In the genomic region with DNA sequence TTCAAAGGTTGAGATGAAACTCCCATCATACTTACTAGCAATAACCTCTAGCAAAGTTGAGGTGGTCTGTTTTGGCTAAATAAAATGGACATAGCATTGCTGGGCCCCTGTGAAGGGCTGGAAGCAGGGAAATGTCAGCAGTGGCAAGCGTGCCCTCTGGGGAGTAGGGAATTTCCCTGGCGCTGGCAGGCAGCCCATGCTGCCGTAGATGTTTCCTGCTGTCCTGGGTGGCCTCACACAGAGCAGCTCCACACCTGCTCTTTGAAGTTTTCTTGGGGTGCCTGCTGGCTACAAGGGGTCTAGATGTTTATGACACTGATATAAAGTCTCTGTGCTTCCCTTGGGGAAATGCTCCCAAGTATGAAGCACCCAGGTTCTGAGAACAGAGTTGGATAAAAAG, we compare ENCODE assay signal across 11 cellular contexts. TPM values are rescaled to one million over a fixed set of nuclear protein-coding genes. Genes with fewer than 3 reads are reported as not detected.
DNase-seq lines count a peak whose midpoint lies in the region; ATAC-seq and TF ChIP-seq lines count a peak whose summit lies in the region.
"Had no signal": no experiment of that assay in that cellular context is flagged by ENCODE, and none has a peak within 500 bp of the region (broad histone marks: within the 10 kb centered on the region; RNA-seq: fewer than 3 reads in every experiment).

No MANE protein-coding gene starts in this region.

- ATAC-seq in HG02885 (IDR thresholded peaks at IDR 0.05; ENCODE audit: poor library complexity, unreplicated experiment), result no peak

- H3K27ac Mint-ChIP-seq in activated T-helper 1 cell treated with anti-CD3 and anti-CD28 coated beads, Interleukin-12 subunit alpha, Interleukin-12 subunit beta, Interleukin-2, Interleukin-4 antibody, amounts not matched to agents 30 ng/mL and 10 ng/mL and 1 ng/mL, durations not matched to agents 14 hours and 24 hours and 36 hours, result no peak overlapping the region

- TF ChIP-seq CTCF in C4-2B (conservative IDR thresholded peaks at IDR 0.05), result no peak

- peak overlapping the region; percentile 85 for H3K27ac ChIP-seq in C4-2B

- peaks cover 3% of the 10 kb centered on the region for H3K27me3 Mint-ChIP-seq in activated T-helper 1 cell treated with anti-CD3 and anti-CD28 coated beads, Interleukin-12 subunit alpha, Interleukin-12 subunit beta, Interleukin-2, Interleukin-4 antibody, amounts not matched to agents 30 ng/mL and 10 ng/mL and 1 ng/mL, durations not matched to agents 14 hours and 24 hours and 36 hours (ENCODE audit: insufficient read depth)

- peak; percentile 15 for DNase-seq in HT-29 (ENCODE audit: low spot score)
- no peak for DNase-seq in activated T-helper 1 cell treated with anti-CD3 and anti-CD28 coated beads, Interleukin-12 subunit alpha, Interleukin-12 subunit beta, Interleukin-2, Interleukin-4 antibody, amounts not matched to agents 30 ng/mL and 10 ng/mL and 1 ng/mL, durations not matched to agents 14 hours and 24 hours and 36 hours (ENCODE audit: low spot score)
- peak; percentile 43 to 64 for DNase-seq in lung microvascular endothelial cell (ENCODE audit: low read depth in 2 of 2)
- no peak for DNase-seq in Kasumi-1 (lab: John Stamatoyannopoulos, UW)
- DNase-seq in anterior cingulate cortex (lab: John Stamatoyannopoulos, UW), result no peak
- DNase-seq in ecto neural progenitor cell (ENCODE audit: low spot score), result no peak
- DNase-seq: cerebellar nuclear complex, Karpas-422, T-helper 2 cell had no signal

- intact Hi-C loops in activated T-helper 1 cell treated with anti-CD3 and anti-CD28 coated beads, Interleukin-12 subunit alpha, Interleukin-12 subunit beta, Interleukin-2, Interleukin-4 antibody, amounts not matched to agents 30 ng/mL and 10 ng/mL and 1 ng/mL, durations not matched to agents 14 hours and 24 hours and 36 hours (cut with micrococcal nuclease), result no loop called here

- peaks cover 69% of the 10 kb centered on the region for H3K4me1 Mint-ChIP-seq in activated T-helper 1 cell treated with anti-CD3 and anti-CD28 coated beads, Interleukin-12 subunit alpha, Interleukin-12 subunit beta, Interleukin-2, Interleukin-4 antibody, amounts not matched to agents 30 ng/mL and 10 ng/mL and 1 ng/mL, durations not matched to agents 14 hours and 24 hours and 36 hours (ENCODE audit: low read depth)

- peaks cover 4% of the 10 kb centered on the region for H3K36me3 Mint-ChIP-seq in activated T-helper 1 cell treated with anti-CD3 and anti-CD28 coated beads, Interleukin-12 subunit alpha, Interleukin-12 subunit beta, Interleukin-2, Interleukin-4 antibody, amounts not matched to agents 30 ng/mL and 10 ng/mL and 1 ng/mL, durations not matched to agents 14 hours and 24 hours and 36 hours (ENCODE audit: low read depth)

- H3K4me3 Mint-ChIP-seq in activated T-helper 1 cell treated with anti-CD3 and anti-CD28 coated beads, Interleukin-12 subunit alpha, Interleukin-12 subunit beta, Interleukin-2, Interleukin-4 antibody, amounts not matched to agents 30 ng/mL and 10 ng/mL and 1 ng/mL, durations not matched to agents 14 hours and 24 hours and 36 hours, result peak overlapping the region; percentile 28

- H3K9me3 Mint-ChIP-seq in activated T-helper 1 cell treated with anti-CD3 and anti-CD28 coated beads, Interleukin-12 subunit alpha, Interleukin-12 subunit beta, Interleukin-2, Interleukin-4 antibody, amounts not matched to agents 30 ng/mL and 10 ng/mL and 1 ng/mL, durations not matched to agents 14 hours and 24 hours and 36 hours, result no peaks in the 10 kb centered on the region

RNA-seq across cellular contexts. Expression of a gene that starts 30.2 kb away (rescaled TPM):
- total RNA-seq in HT-29 (2014; rRNA removed; shearing (Covaris generic)), result 3.3 and 5.0 TPM in 2 replicates
- 24.8 and 25.9 TPM in 2 replicates for total RNA-seq in activated T-helper 1 cell treated with anti-CD3 and anti-CD28 coated beads, Interleukin-12 subunit alpha, Interleukin-12 subunit beta, Interleukin-2, Interleukin-4 antibody, amounts not matched to agents 30 ng/mL and 10 ng/mL and 1 ng/mL, durations not matched to agents 14 hours and 24 hours and 36 hours
- total RNA-seq in lung microvascular endothelial cell, result 15.3 and 23.8 TPM in 2 replicates

Comparison
In these comparisons a context has a peak if more than half of its experiments do, and no peak if none do; other contexts are left out.
1. DNase-seq: peak in HT-29 (single experiment) and lung microvascular endothelial cell (2 of 2); none in activated T-helper 1 cell treated with anti-CD3 and anti-CD28 coated beads, Interleukin-12 subunit alpha, Interleukin-12 subunit beta, Interleukin-2, Interleukin-4 antibody, amounts not matched to agents 30 ng/mL and 10 ng/mL and 1 ng/mL, durations not matched to agents 14 hours and 24 hours and 36 hours (single experiment), Kasumi-1 (0 of 2), anterior cingulate cortex (0 of 58) and ecto neural progenitor cell (single experiment).